In the genomic region with DNA sequence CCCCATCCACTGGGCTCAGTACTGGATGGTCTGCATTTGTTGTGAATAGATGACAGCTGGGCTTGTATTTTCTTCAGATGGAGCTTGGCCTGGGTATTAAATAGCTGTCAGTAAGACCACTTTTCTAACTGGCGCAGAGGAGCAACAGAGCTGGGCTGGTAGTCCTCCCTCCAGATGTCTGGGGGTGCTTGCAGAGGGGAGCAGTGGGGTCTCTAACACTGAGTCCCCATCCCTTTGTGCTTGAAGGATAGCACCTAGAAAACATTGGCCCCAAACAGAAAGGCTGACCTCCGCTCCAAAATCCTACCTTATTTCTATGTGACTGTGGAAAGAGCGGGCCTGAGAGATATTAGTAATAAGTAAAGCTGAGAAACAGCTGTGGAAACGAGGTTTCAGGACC, we compare ENCODE assay signal across 28 cellular contexts.
"Had no signal": no experiment of that assay in that cellular context is flagged by ENCODE, and none has a peak within 500 bp of the region (broad histone marks: within the 10 kb centered on the region; RNA-seq: fewer than 3 reads in every experiment).

No MANE protein-coding gene starts in this region.

- H3K27me3 ChIP-seq: brain microvascular endothelial cell, foreskin keratinocyte, gastrocnemius medialis had no signal

- ATAC-seq: activated CD4-positive, alpha-beta T cell treated with anti-CD3 and anti-CD28 coated beads for 36 hours; activated naive CD4-positive, alpha-beta T cell treated with anti-CD3 and anti-CD28 coated beads, Interleukin-2, amount 50 U/mL, for 72 hours; activated T-cell treated with anti-CD3 and anti-CD28 coated beads, Interleukin-2, amount 50 U/mL, for 72 hours; effector memory CD8-positive, alpha-beta T cell; foreskin keratinocyte; gastrocnemius medialis had no signal

- H3K27ac ChIP-seq: brain microvascular endothelial cell, esophagus muscularis mucosa, foreskin keratinocyte, gastrocnemius medialis had no signal

- H3K36me3 Mint-ChIP-seq: activated naive CD4-positive, alpha-beta T cell treated with anti-CD3 and anti-CD28 coated beads, Interleukin-2, amount 10 ng/mL, durations not matched to agents 7 days and 5 days; activated naive CD4-positive, alpha-beta T cell treated with anti-CD3 and anti-CD28 coated beads, Interleukin-2, amount 50 U/mL, for 72 hours; activated naive CD8-positive, alpha-beta T cell treated with anti-CD3 and anti-CD28 coated beads, Interleukin-2, amount 10 ng/mL, durations not matched to agents 7 days and 5 days had no signal

- H3K4me3 Mint-ChIP-seq: activated CD4-positive, alpha-beta memory T cell treated with anti-CD3 and anti-CD28 coated beads, Interleukin-2, amount 10 ng/mL, durations not matched to agents 7 days and 5 days; activated CD4-positive, alpha-beta T cell treated with anti-CD3 and anti-CD28 coated beads for 36 hours; activated CD4-positive, alpha-beta T cell treated with anti-CD3 and anti-CD28 coated beads, Interleukin-2, amount 10 ng/mL, durations not matched to agents 7 days and 5 days; activated naive CD4-positive, alpha-beta T cell treated with anti-CD3 and anti-CD28 coated beads, Interleukin-2, amount 10 ng/mL, durations not matched to agents 7 days and 5 days; activated naive CD8-positive, alpha-beta T cell treated with anti-CD3 and anti-CD28 coated beads, Interleukin-2, amount 10 ng/mL, durations not matched to agents 7 days and 5 days; activated T-cell treated with anti-CD3 and anti-CD28 coated beads, Interleukin-2, amount 50 U/mL, for 24 hours; activated T-cell treated with anti-CD3 and anti-CD28 coated beads, Interleukin-2, amount 50 U/mL, for 72 hours; central memory CD8-positive, alpha-beta T cell; effector memory CD8-positive, alpha-beta T cell had no signal

- H3K4me3 ChIP-seq: esophagus muscularis mucosa, gastrocnemius medialis had no signal

- H3K9me3 ChIP-seq: esophagus muscularis mucosa, gastrocnemius medialis had no signal

- H3K4me1 Mint-ChIP-seq: activated CD4-positive, alpha-beta memory T cell treated with anti-CD3 and anti-CD28 coated beads, Interleukin-2, amount 10 ng/mL, durations not matched to agents 7 days and 5 days; activated CD4-positive, alpha-beta T cell treated with anti-CD3 and anti-CD28 coated beads for 36 hours; activated CD4-positive, alpha-beta T cell treated with anti-CD3 and anti-CD28 coated beads, Interleukin-2, amount 10 ng/mL, durations not matched to agents 7 days and 5 days; activated naive CD4-positive, alpha-beta T cell treated with anti-CD3 and anti-CD28 coated beads, Interleukin-2, amount 10 ng/mL, durations not matched to agents 7 days and 5 days; activated naive CD8-positive, alpha-beta T cell treated with anti-CD3 and anti-CD28 coated beads, Interleukin-2, amount 10 ng/mL, durations not matched to agents 7 days and 5 days; central memory CD8-positive, alpha-beta T cell had no signal

- H3K36me3 ChIP-seq: brain microvascular endothelial cell, esophagus muscularis mucosa, gastrocnemius medialis had no signal

- H3K27ac Mint-ChIP-seq: activated CD4-positive, alpha-beta memory T cell treated with anti-CD3 and anti-CD28 coated beads, Interleukin-2, amount 10 ng/mL, durations not matched to agents 7 days and 5 days; activated CD4-positive, alpha-beta T cell treated with anti-CD3 and anti-CD28 coated beads for 36 hours; activated CD4-positive, alpha-beta T cell treated with anti-CD3 and anti-CD28 coated beads, Interleukin-2, amount 10 ng/mL, durations not matched to agents 7 days and 5 days; activated naive CD4-positive, alpha-beta T cell treated with anti-CD3 and anti-CD28 coated beads, Interleukin-2, amount 10 ng/mL, durations not matched to agents 7 days and 5 days; activated naive CD4-positive, alpha-beta T cell treated with anti-CD3 and anti-CD28 coated beads, Interleukin-2, amount 50 U/mL, for 72 hours; activated naive CD8-positive, alpha-beta T cell treated with anti-CD3 and anti-CD28 coated beads, Interleukin-2, amount 10 ng/mL, durations not matched to agents 7 days and 5 days; activated T-cell treated with anti-CD3 and anti-CD28 coated beads, Interleukin-2, amount 50 U/mL, for 24 hours; activated T-cell treated with anti-CD3 and anti-CD28 coated beads, Interleukin-2, amount 50 U/mL, for 72 hours; effector memory CD8-positive, alpha-beta T cell had no signal

- H3K9me3 Mint-ChIP-seq: activated CD4-positive, alpha-beta memory T cell treated with anti-CD3 and anti-CD28 coated beads, Interleukin-2, amount 10 ng/mL, durations not matched to agents 7 days and 5 days; activated CD4-positive, alpha-beta T cell treated with anti-CD3 and anti-CD28 coated beads, Interleukin-2, amount 10 ng/mL, durations not matched to agents 7 days and 5 days; activated naive CD4-positive, alpha-beta T cell treated with anti-CD3 and anti-CD28 coated beads, Interleukin-2, amount 10 ng/mL, durations not matched to agents 7 days and 5 days; activated naive CD8-positive, alpha-beta T cell treated with anti-CD3 and anti-CD28 coated beads, Interleukin-2, amount 10 ng/mL, durations not matched to agents 7 days and 5 days; activated T-cell treated with anti-CD3 and anti-CD28 coated beads, Interleukin-2, amount 50 U/mL, for 24 hours; central memory CD8-positive, alpha-beta T cell; effector memory CD8-positive, alpha-beta T cell had no signal

- H3K27me3 Mint-ChIP-seq: activated naive CD4-positive, alpha-beta T cell treated with anti-CD3 and anti-CD28 coated beads, Interleukin-2, amount 10 ng/mL, durations not matched to agents 7 days and 5 days had no signal

- DNase-seq: activated CD4-positive, alpha-beta memory T cell treated with anti-CD3 and anti-CD28 coated beads, Interleukin-2, amount 10 ng/mL, durations not matched to agents 7 days and 5 days; activated CD4-positive, alpha-beta T cell treated with anti-CD3 and anti-CD28 coated beads for 36 hours; activated CD4-positive, alpha-beta T cell treated with anti-CD3 and anti-CD28 coated beads, Interleukin-2, amount 10 ng/mL, durations not matched to agents 7 days and 5 days; activated CD4-positive, alpha-beta T cell treated with anti-CD3 and anti-CD28 coated beads, Interleukin-2, amount 50 U/mL, for 4 hours; activated CD4-positive, CD25-positive, alpha-beta regulatory T cell; activated CD4-positive, CD25-positive, alpha-beta regulatory T cell treated with anti-CD3 and anti-CD28 coated beads, Interleukin-2, amount 50 U/mL, for 72 hours; activated CD8-positive, alpha-beta memory T cell treated with anti-CD3 and anti-CD28 coated beads, Interleukin-2, amount 50 U/mL, for 48 hours; activated gamma-delta T cell; activated naive CD4-positive, alpha-beta T cell; activated naive CD4-positive, alpha-beta T cell treated with anti-CD3 and anti-CD28 coated beads, Interleukin-2, amount 10 ng/mL, durations not matched to agents 7 days and 5 days; activated naive CD8-positive, alpha-beta T cell treated with anti-CD3 and anti-CD28 coated beads, Interleukin-2, amount 10 ng/mL, durations not matched to agents 7 days and 5 days; activated T-cell treated with anti-CD3 and anti-CD28 coated beads for 4 hours; activated T-cell treated with anti-CD3 and anti-CD28 coated beads, Interleukin-2, amount 50 U/mL, for 24 hours; activated T-cell treated with anti-CD3 and anti-CD28 coated beads, Interleukin-2, amount 50 U/mL, for 72 hours; amniotic stem cell; anterior cingulate cortex; brain microvascular endothelial cell; cortex of kidney; dermis blood vessel endothelial cell; effector CD4-positive, alpha-beta T cell; effector memory CD8-positive, alpha-beta T cell; erythroblast; foreskin keratinocyte; gastrocnemius medialis; T-helper 2 cell had no signal
